24 cellular contexts compared by ENCODE assay signal in the genomic region with DNA sequence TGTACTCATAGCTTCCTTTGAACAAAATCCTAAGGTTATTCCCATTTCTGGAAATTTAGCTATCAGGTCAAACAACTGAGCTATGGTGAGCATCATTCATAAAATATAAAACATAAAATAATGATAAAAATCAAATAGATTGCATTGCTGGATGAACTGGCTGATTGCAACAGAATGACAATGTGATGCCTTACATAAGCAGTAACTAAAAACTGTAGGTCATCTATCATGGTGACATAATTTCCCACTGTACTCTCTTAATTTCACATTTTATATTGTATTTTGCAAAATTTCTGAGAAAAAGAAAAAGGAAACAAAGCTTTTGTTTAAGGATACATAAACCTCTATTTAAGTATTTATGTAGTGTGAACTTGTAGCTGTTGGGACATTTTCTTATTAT. TPM values are rescaled to one million over a fixed set of nuclear protein-coding genes. Genes with fewer than 3 reads are reported as not detected.
"Had no signal": no experiment of that assay in that cellular context is flagged by ENCODE, and none has a peak within 500 bp of the region (broad histone marks: within the 10 kb centered on the region; RNA-seq: fewer than 3 reads in every experiment).

No MANE protein-coding gene starts in this region.

- H3K27ac Mint-ChIP-seq: dendritic cell treated with granulocyte-macrophage colony-stimulating factor and Interleukin-4, amounts not matched to agents 40 ng/mL and 50 ng/mL, for 4 days; effector memory CD8-positive, alpha-beta T cell; memory B cell; naive B cell; stimulated activated effector memory CD8-positive, alpha-beta T cell treated with anti-CD3 and anti-CD28 coated beads, Interleukin-12 subunit alpha, Interleukin-12 subunit beta, amount 100 ng/mL, for 72 hours had no signal

- H3K4me3 ChIP-seq: esophagus muscularis mucosa, gastroesophageal sphincter, left lung, lower lobe of right lung, psoas muscle, right lobe of liver, tibial nerve, upper lobe of right lung had no signal

- H3K9me3 ChIP-seq: esophagus muscularis mucosa, gastroesophageal sphincter, left lung, lower lobe of right lung, neutrophil, psoas muscle, right lobe of liver, tibial nerve, upper lobe of right lung had no signal

- H3K36me3 ChIP-seq: esophagus muscularis mucosa, gastroesophageal sphincter, left lung, lower lobe of right lung, neutrophil, right lobe of liver, tibial nerve, upper lobe of right lung had no signal

- H3K36me3 Mint-ChIP-seq: memory B cell; stimulated activated effector memory CD8-positive, alpha-beta T cell treated with anti-CD3 and anti-CD28 coated beads, Interleukin-12 subunit alpha, Interleukin-12 subunit beta, amount 100 ng/mL, for 72 hours had no signal

- H3K9me3 Mint-ChIP-seq: effector memory CD8-positive, alpha-beta T cell; memory B cell; stimulated activated effector memory CD8-positive, alpha-beta T cell treated with anti-CD3 and anti-CD28 coated beads, Interleukin-12 subunit alpha, Interleukin-12 subunit beta, amount 100 ng/mL, for 72 hours had no signal

- H3K27ac ChIP-seq: epithelial cell of prostate, left lung, lower lobe of right lung, neutrophil, psoas muscle, right lobe of liver, tibial nerve, upper lobe of right lung had no signal

- ATAC-seq: effector memory CD8-positive, alpha-beta T cell; gastroesophageal sphincter; left lung; lower lobe of right lung; psoas muscle; right lobe of liver; stimulated activated effector memory CD8-positive, alpha-beta T cell treated with anti-CD3 and anti-CD28 coated beads, Interleukin-12 subunit alpha, Interleukin-12 subunit beta, amount 100 ng/mL, for 72 hours; stimulated activated naive CD8-positive, alpha-beta T cell treated with anti-CD3 and anti-CD28 coated beads, Interleukin-15, Interleukin-2, amounts not matched to agents 100 U/mL and 50 U/mL, for 24 hours; upper lobe of right lung had no signal

- H3K4me3 Mint-ChIP-seq: dendritic cell treated with granulocyte-macrophage colony-stimulating factor and Interleukin-4, amounts not matched to agents 40 ng/mL and 50 ng/mL, for 4 days; effector memory CD8-positive, alpha-beta T cell; memory B cell; naive B cell; stimulated activated effector memory CD8-positive, alpha-beta T cell treated with anti-CD3 and anti-CD28 coated beads, Interleukin-12 subunit alpha, Interleukin-12 subunit beta, amount 100 ng/mL, for 72 hours had no signal

- DNase-seq: effector memory CD8-positive, alpha-beta T cell; foreskin fibroblast; glutamatergic neuron; islet precursor cell; left lung; lower lobe of right lung; midbrain; naive B cell; psoas muscle; retina; right lobe of liver; stimulated activated CD4-positive, alpha-beta T cell treated with anti-CD3 and anti-CD28 coated beads, Interleukin-4, amount 100 ng/mL, for 1 hour; stimulated activated CD8-positive, alpha-beta memory T cell treated with anti-CD3 and anti-CD28 coated beads, Interleukin-4, amount 100 ng/mL, for 48 hours; stimulated activated naive CD8-positive, alpha-beta T cell treated with anti-CD3 and anti-CD28 coated beads, Interleukin-15, Interleukin-2, amounts not matched to agents 100 U/mL and 50 U/mL, for 24 hours; upper lobe of right lung had no signal

RNA-seq across cellular contexts. Expression of gene PTGER3, which starts 4.6 kb away (rescaled TPM):
- total RNA-seq: osteoblast had no signal
